ENCODE assay signal across 15 cellular contexts in the genomic region with DNA sequence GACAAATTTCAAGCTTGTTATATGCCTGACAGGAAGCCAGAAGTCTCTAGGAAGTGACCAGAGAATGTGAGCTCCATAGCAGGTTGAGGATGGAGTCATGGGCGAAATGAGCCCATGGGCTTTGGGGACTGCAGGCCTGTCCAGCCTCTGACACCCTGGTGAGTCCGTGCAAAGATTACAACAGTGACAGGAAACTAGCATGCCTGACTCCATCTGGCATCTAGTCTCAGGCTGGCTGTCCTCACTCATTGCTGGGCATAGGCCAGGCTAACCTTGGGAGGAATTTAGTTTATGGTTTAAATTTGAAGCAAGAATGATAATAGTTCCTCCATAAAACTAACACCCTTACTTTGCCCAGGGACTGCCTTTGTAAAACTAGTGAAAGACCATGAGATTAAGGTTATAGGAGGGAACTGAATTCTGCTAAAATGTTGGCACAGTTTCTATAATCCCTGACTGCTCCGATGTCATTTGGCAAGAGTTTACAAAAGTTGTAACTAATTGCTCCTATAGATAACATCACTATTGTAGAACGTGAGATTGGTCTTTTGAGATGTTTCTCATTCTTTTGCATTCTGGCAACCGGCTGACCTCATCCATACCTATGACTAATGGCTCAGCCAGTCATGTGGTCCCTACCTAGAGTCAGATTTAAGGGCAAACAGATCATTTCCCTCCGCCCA. TPM values are rescaled to one million over a fixed set of nuclear protein-coding genes. Genes with fewer than 3 reads are reported as not detected.
DNase-seq lines count a peak whose midpoint lies in the region; ATAC-seq and TF ChIP-seq lines count a peak whose summit lies in the region.
"Not testable (repeated sequence)": the region's sequence is repeated elsewhere in the genome, so short reads cannot be mapped to it uniquely, and the experiment has no call there.
"Had no signal": no experiment of that assay in that cellular context is flagged by ENCODE, and none has a peak within 500 bp of the region (broad histone marks: within the 10 kb centered on the region; RNA-seq: fewer than 3 reads in every experiment).

No MANE protein-coding gene starts in this region.

- not testable (repeated sequence) for H4K8ac ChIP-seq in mesenchymal stem cell (ENCODE audit: low read length)

- not testable (repeated sequence) for H2AK5ac ChIP-seq in mesenchymal stem cell (ENCODE audit: low read length, severe bottlenecking)

- H3K9me3 ChIP-seq in PC-3 (ENCODE audit: low read length); mammary epithelial cell (replicated peaks; ENCODE audit: insufficient read depth, low read length); mesenchymal stem cell (ENCODE audit: control insufficient read depth, low read length): not testable (repeated sequence)

- not testable (repeated sequence) for H3K9ac ChIP-seq in PC-3 (ENCODE audit: low read length); mammary epithelial cell (ENCODE audit: insufficient read depth, low read length)
- H3K9ac ChIP-seq in mesenchymal stem cell (ENCODE audit: low read length) = peak overlapping the region; percentile 68

- BruUV-seq in PC-3 (replicated peaks; lab: Mats Ljungman, UMichigan); mammary epithelial cell (replicated peaks; lab: Mats Ljungman, UMichigan): not testable (repeated sequence)

- H3K4ac ChIP-seq in mesenchymal stem cell (ENCODE audit: low read depth in 1 of 2, low read length in 2 of 2) = not testable (repeated sequence)

- not testable (repeated sequence) for H3K4me3 ChIP-seq in AG10803 (ENCODE audit: low read length); PC-3 (ENCODE audit: low read length); mammary epithelial cell (replicated peaks in 1 of 3; ENCODE audit: insufficient read depth in 1 of 3, low read depth in 2 of 3, low read length in 3 of 3); fibroblast of mammary gland (ENCODE audit: control insufficient read depth, low read depth, low read length); mesenchymal stem cell (ENCODE audit: insufficient read depth in 1 of 2, low read depth in 1 of 2, low read length in 2 of 2)

- H2AFZ ChIP-seq in PC-3 (ENCODE audit: low read length); mammary epithelial cell (ENCODE audit: low read depth, low read length); mesenchymal stem cell (ENCODE audit: low read depth, low read length): not testable (repeated sequence)

- H3K18ac ChIP-seq in mesenchymal stem cell (ENCODE audit: low read depth in 1 of 2, low read length in 2 of 2) = not testable (repeated sequence)

- not testable (repeated sequence) for H4K91ac ChIP-seq in mesenchymal stem cell (ENCODE audit: low read length)

- H3K23ac ChIP-seq in mesenchymal stem cell (ENCODE audit: low read length in 2 of 2) = not testable (repeated sequence)

- not testable (repeated sequence) for H3K36me3 Mint-ChIP-seq in activated CD4-positive, alpha-beta T cell treated with anti-CD3 and anti-CD28 coated beads for 36 hours (ENCODE audit: low read depth)

- peak; percentile 97 for DNase-seq in AG10803 (ENCODE audit: low read depth)
- peak; percentile 51 for DNase-seq in H4 (ENCODE audit: low spot score)
- DNase-seq in PC-3 = peak; percentile 66
- DNase-seq in activated CD4-positive, alpha-beta T cell treated with anti-CD3 and anti-CD28 coated beads for 36 hours = peak; percentile 52
- DNase-seq in mammary epithelial cell = peak; percentile 88
- peak; percentile 91 for DNase-seq in fibroblast of mammary gland (ENCODE audit: low read depth)
- not testable (repeated sequence) for DNase-seq in mesenchymal stem cell
- peak; percentile 33 for DNase-seq in stromal cell of bone marrow (ENCODE audit: low read depth)

- CTCF ChIA-PET in PC-3 (lab: Charles Lee); mammary epithelial cell (lab: Charles Lee; ENCODE audit: low non-redundant PET): not testable (repeated sequence)
- CTCF ChIA-PET in activated CD4-positive, alpha-beta T cell treated with anti-CD3 and anti-CD28 coated beads for 36 hours (lab: Charles Lee) = interaction anchor here (1.0 kb wide), 1 partner anchor 76 kb away, joined by 3 read pairs; no protein-coding TSS in a partner anchor

- H3K27me3 Mint-ChIP-seq in activated CD4-positive, alpha-beta T cell treated with anti-CD3 and anti-CD28 coated beads for 36 hours = not testable (repeated sequence)

- H3K79me1 ChIP-seq in mesenchymal stem cell (replicated peaks; ENCODE audit: low read length, poor library complexity, severe bottlenecking) = not testable (repeated sequence)

- peak overlapping the region; percentile 29 for H3K27ac ChIP-seq in PC-3 (ENCODE audit: low read length)
- peak overlapping the region; percentile 62 for H3K27ac ChIP-seq in mammary epithelial cell (ENCODE audit: insufficient read depth, low read depth, low read length)
- H3K27ac ChIP-seq in mesenchymal stem cell (ENCODE audit: low read length, poor library complexity, severe bottlenecking) = not testable (repeated sequence)

- H2BK120ac ChIP-seq in mesenchymal stem cell (ENCODE audit: low read depth, low read length) = not testable (repeated sequence)

- not testable (repeated sequence) for ATAC-seq in PC-3; activated CD4-positive, alpha-beta T cell treated with anti-CD3 and anti-CD28 coated beads for 36 hours

- H3K4me2 ChIP-seq in PC-3 (ENCODE audit: low read length) (peak overlapping the region; percentile 16; the same call in 1 of the 2 replicates), mammary epithelial cell (ENCODE audit: insufficient read depth, low read depth, low read length) (peak overlapping the region; percentile 48)
- not testable (repeated sequence) for H3K4me2 ChIP-seq in mesenchymal stem cell (ENCODE audit: low read length, poor library complexity, severe bottlenecking)

- dilution Hi-C loops in mammary epithelial cell (cut with HindIII; ENCODE audit: low sequenced_read_pairs) = not testable (repeated sequence)

- 18% methylated on average over 6 of the region's 6 CpGs for WGBS in mammary epithelial cell (ENCODE audit: low coverage, missing lambda C conversion rate)
- WGBS in mesenchymal stem cell = 54% methylated on average over 4 of the region's 6 CpGs

- not testable (repeated sequence) for TF ChIP-seq CTCF in AG10803 (conservative IDR thresholded peaks at IDR 0.05; ENCODE audit: low read length); PC-3 (conservative IDR thresholded peaks at IDR 0.05; ENCODE audit: low read depth, low read length); mammary epithelial cell (conservative IDR thresholded peaks at IDR 0.05 in 1 of 2, IDR thresholded peaks at IDR 0.05 in 1 of 2; ENCODE audit: extremely low read depth in 1 of 2, insufficient read depth in 1 of 2, low read depth in 1 of 2, low read length in 2 of 2); fibroblast of mammary gland (conservative IDR thresholded peaks at IDR 0.05; ENCODE audit: control insufficient read depth, insufficient read depth, low read depth, low read length)

- not testable (repeated sequence) for H3K4me1 ChIP-seq in PC-3 (ENCODE audit: insufficient read depth, low read length); mesenchymal stem cell (ENCODE audit: control insufficient read depth, insufficient read depth, low read depth, low read length)
- peaks cover 18% of the 10 kb centered on the region for H3K4me1 ChIP-seq in mammary epithelial cell (ENCODE audit: insufficient read depth, low read length)

- not testable (repeated sequence) for H3K9me3 Mint-ChIP-seq in activated CD4-positive, alpha-beta T cell treated with anti-CD3 and anti-CD28 coated beads for 36 hours (ENCODE audit: low read depth)

- not testable (repeated sequence) for H3K14ac ChIP-seq in mesenchymal stem cell (ENCODE audit: low read length in 2 of 2)

- not testable (repeated sequence) for H2BK5ac ChIP-seq in mesenchymal stem cell (ENCODE audit: low read depth, low read length, poor library complexity, severe bottlenecking)

- not testable (repeated sequence) for H2BK15ac ChIP-seq in mesenchymal stem cell (ENCODE audit: low read depth, poor library complexity, severe bottlenecking)

- not testable (repeated sequence) for H3K4me1 Mint-ChIP-seq in activated CD4-positive, alpha-beta T cell treated with anti-CD3 and anti-CD28 coated beads for 36 hours

- POLR2A ChIA-PET in PC-3 (lab: Charles Lee; ENCODE audit: unreplicated experiment); activated CD4-positive, alpha-beta T cell treated with anti-CD3 and anti-CD28 coated beads for 36 hours (lab: Charles Lee): not testable (repeated sequence)

- in situ Hi-C loops in mammary epithelial cell (cut with MboI; ENCODE audit: low sequenced_read_pairs in 2 of 2) = not testable (repeated sequence)

- not testable (repeated sequence) for H3K4me3 Mint-ChIP-seq in activated CD4-positive, alpha-beta T cell treated with anti-CD3 and anti-CD28 coated beads for 36 hours

- not testable (repeated sequence) for H3K36me3 ChIP-seq in PC-3 (ENCODE audit: low read depth, low read length); mammary epithelial cell (ENCODE audit: insufficient read depth, low read length); mesenchymal stem cell (ENCODE audit: control insufficient read depth in 1 of 2, insufficient read depth in 2 of 2, low read depth in 1 of 2, low read length in 2 of 2)

- not testable (repeated sequence) for H2BK12ac ChIP-seq in mesenchymal stem cell (ENCODE audit: low read length in 2 of 2)

- intact Hi-C loops in PC-3 (cut with micrococcal nuclease); activated CD4-positive, alpha-beta T cell treated with anti-CD3 and anti-CD28 coated beads for 36 hours (cut with DNase I, micrococcal nuclease); mammary epithelial cell (cut with micrococcal nuclease): not testable (repeated sequence)

- H4K20me1 ChIP-seq in PC-3 (ENCODE audit: low read length); mammary epithelial cell (ENCODE audit: insufficient read depth, low read length): not testable (repeated sequence)

- H3K27me3 ChIP-seq in PC-3 (ENCODE audit: low read length); mammary epithelial cell (ENCODE audit: insufficient read depth, low read length); mesenchymal stem cell (ENCODE audit: control insufficient read depth in 1 of 2, insufficient read depth in 1 of 2, low read length in 2 of 2): not testable (repeated sequence)

- not testable (repeated sequence) for H3K27ac Mint-ChIP-seq in activated CD4-positive, alpha-beta T cell treated with anti-CD3 and anti-CD28 coated beads for 36 hours

- H3F3A ChIP-seq in PC-3 (ENCODE audit: low read length, unreplicated experiment) = not testable (repeated sequence)

- H3K9me2 ChIP-seq in PC-3 (replicated peaks; ENCODE audit: low read length) = not testable (repeated sequence)

- H3K79me2 ChIP-seq in PC-3 (ENCODE audit: low read length); mammary epithelial cell (ENCODE audit: insufficient read depth, low read length): not testable (repeated sequence)

RNA-seq across cellular contexts. Expression of a gene that starts 4.4 kb away (rescaled TPM):
- total RNA-seq in H4 (2014; rRNA removed; shearing (Covaris generic)) = not detected in 2 replicates
- total RNA-seq in PC-3 (2014; rRNA removed) (not detected in 2 replicates), mammary epithelial cell (under 1 TPM in 1 of 2 donors, not detected in 1; under 0.01 TPM)
- not detected for total RNA-seq in activated CD4-positive, alpha-beta T cell treated with anti-CD3 and anti-CD28 coated beads for 36 hours
- polyA plus RNA-seq in mammary epithelial cell = not detected
- not detected for polyA minus RNA-seq in mammary epithelial cell
- not detected for polyA plus RNA-seq in mesenchymal stem cell (2013, experiment 1 of 2)
- polyA plus RNA-seq in mesenchymal stem cell (2013, experiment 2 of 2) = not detected
- total RNA-seq: activated CD8-positive, alpha-beta memory T cell treated with anti-CD3 and anti-CD28 coated beads for 36 hours; activated naive CD8-positive, alpha-beta T cell treated with anti-CD3 and anti-CD28 coated beads for 36 hours; activated T-helper 1 cell treated with anti-CD3 and anti-CD28 coated beads, Interleukin-12 subunit alpha, Interleukin-12 subunit beta, Interleukin-2, Interleukin-4 antibody, amounts not matched to agents 30 ng/mL and 10 ng/mL and 1 ng/mL, durations not matched to agents 14 hours and 24 hours and 36 hours; liver; occipital lobe; stomach; upper lobe of right lung had no signal
- polyA plus RNA-seq: liver had no signal

RNA-seq across cellular contexts. Expression of a gene that starts 20.8 kb away (rescaled TPM):
- total RNA-seq in H4 (2014; rRNA removed; shearing (Covaris generic)) = 0.04 TPM in 1 of 2 replicates, not detected in the other
- total RNA-seq in PC-3 (2014; rRNA removed) (not detected in 2 replicates), mammary epithelial cell (not detected)
- total RNA-seq in activated CD4-positive, alpha-beta T cell treated with anti-CD3 and anti-CD28 coated beads for 36 hours = not detected
- not detected for polyA plus RNA-seq in mammary epithelial cell
- not detected for polyA minus RNA-seq in mammary epithelial cell
- not detected for polyA plus RNA-seq in mesenchymal stem cell (2013, experiment 1 of 2)
- polyA plus RNA-seq in mesenchymal stem cell (2013, experiment 2 of 2) = not detected
- total RNA-seq: activated CD8-positive, alpha-beta memory T cell treated with anti-CD3 and anti-CD28 coated beads for 36 hours; activated naive CD8-positive, alpha-beta T cell treated with anti-CD3 and anti-CD28 coated beads for 36 hours; activated T-helper 1 cell treated with anti-CD3 and anti-CD28 coated beads, Interleukin-12 subunit alpha, Interleukin-12 subunit beta, Interleukin-2, Interleukin-4 antibody, amounts not matched to agents 30 ng/mL and 10 ng/mL and 1 ng/mL, durations not matched to agents 14 hours and 24 hours and 36 hours; liver; occipital lobe; stomach; upper lobe of right lung had no signal
- polyA plus RNA-seq: liver, stomach had no signal
